17 cellular contexts compared by ENCODE assay signal in genomic region chr6:39188101-39188455, GRCh38. TPM values are rescaled to one million over a fixed set of nuclear protein-coding genes. Genes with fewer than 3 reads are reported as not detected.
"Had no signal": no experiment of that assay in that cellular context is flagged by ENCODE, and none has a peak within 500 bp of the region (broad histone marks: within the 10 kb centered on the region; RNA-seq: fewer than 3 reads in every experiment).

No MANE protein-coding gene starts in this region.

- H3K4me1 ChIP-seq: gastrocnemius medialis, SJSA1 had no signal

- H3K9me3 Mint-ChIP-seq: activated CD4-positive, alpha-beta memory T cell treated with anti-CD3 and anti-CD28 coated beads for 36 hours; nephron progenitor cell; stimulated activated naive CD8-positive, alpha-beta T cell treated with anti-CD3 and anti-CD28 coated beads, Interleukin-15, Interleukin-2, amounts not matched to agents 100 ng/mL and 50 ng/mL, for 24 hours; T-helper 1 cell treated with Interleukin-12 subunit alpha and Interleukin-12 subunit beta and Interleukin-4 antibody, amounts not matched to agents 30 μg/mL and 1 μg/mL, for 36 hours; type B pancreatic cell had no signal

- H3K27ac Mint-ChIP-seq: activated CD4-positive, alpha-beta memory T cell treated with anti-CD3 and anti-CD28 coated beads for 36 hours; nephron progenitor cell; stimulated activated naive CD8-positive, alpha-beta T cell treated with anti-CD3 and anti-CD28 coated beads, Interleukin-15, Interleukin-2, amounts not matched to agents 100 ng/mL and 50 ng/mL, for 24 hours had no signal

- FAIRE-seq: keratinocyte had no signal

- H3K27me3 Mint-ChIP-seq: activated CD4-positive, alpha-beta memory T cell treated with anti-CD3 and anti-CD28 coated beads for 36 hours; activated CD8-positive, alpha-beta memory T cell treated with anti-CD3 and anti-CD28 coated beads, Interleukin-2, amount 10 ng/mL, durations not matched to agents 7 days and 5 days; activated naive CD8-positive, alpha-beta T cell; stimulated activated naive CD8-positive, alpha-beta T cell treated with anti-CD3 and anti-CD28 coated beads, Interleukin-15, Interleukin-2, amounts not matched to agents 100 ng/mL and 50 ng/mL, for 24 hours; type B pancreatic cell had no signal

- DNase-seq: activated CD8-positive, alpha-beta memory T cell treated with anti-CD3 and anti-CD28 coated beads, Interleukin-2, amount 10 ng/mL, durations not matched to agents 7 days and 5 days; activated gamma-delta T cell; amygdala; body of pancreas; gastrocnemius medialis; nephron progenitor cell; nucleus accumbens; WERI-Rb-1 had no signal

- H3K9me3 ChIP-seq: body of pancreas, gastrocnemius medialis, SJSA1, suprapubic skin had no signal

- H3K4me3 ChIP-seq: body of pancreas, gastrocnemius medialis, lung, SJSA1, suprapubic skin had no signal

- H3K27me3 ChIP-seq: body of pancreas, gastrocnemius medialis, SJSA1, suprapubic skin had no signal

- H3K4me3 Mint-ChIP-seq: activated CD4-positive, alpha-beta memory T cell treated with anti-CD3 and anti-CD28 coated beads for 36 hours; activated CD8-positive, alpha-beta memory T cell treated with anti-CD3 and anti-CD28 coated beads, Interleukin-2, amount 10 ng/mL, durations not matched to agents 7 days and 5 days; activated naive CD8-positive, alpha-beta T cell; nephron progenitor cell; stimulated activated naive CD8-positive, alpha-beta T cell treated with anti-CD3 and anti-CD28 coated beads, Interleukin-15, Interleukin-2, amounts not matched to agents 100 ng/mL and 50 ng/mL, for 24 hours; T-helper 1 cell treated with Interleukin-12 subunit alpha and Interleukin-12 subunit beta and Interleukin-4 antibody, amounts not matched to agents 30 μg/mL and 1 μg/mL, for 36 hours had no signal

- H3K36me3 ChIP-seq: gastrocnemius medialis, SJSA1, suprapubic skin, WERI-Rb-1 had no signal

- H3K27ac ChIP-seq: gastrocnemius medialis, SJSA1, suprapubic skin had no signal

RNA-seq across cellular contexts. Expression of gene KCNK5, which starts 41.2 kb away (rescaled TPM):
- total RNA-seq: SJSA1 had no signal
